In the genomic region with DNA sequence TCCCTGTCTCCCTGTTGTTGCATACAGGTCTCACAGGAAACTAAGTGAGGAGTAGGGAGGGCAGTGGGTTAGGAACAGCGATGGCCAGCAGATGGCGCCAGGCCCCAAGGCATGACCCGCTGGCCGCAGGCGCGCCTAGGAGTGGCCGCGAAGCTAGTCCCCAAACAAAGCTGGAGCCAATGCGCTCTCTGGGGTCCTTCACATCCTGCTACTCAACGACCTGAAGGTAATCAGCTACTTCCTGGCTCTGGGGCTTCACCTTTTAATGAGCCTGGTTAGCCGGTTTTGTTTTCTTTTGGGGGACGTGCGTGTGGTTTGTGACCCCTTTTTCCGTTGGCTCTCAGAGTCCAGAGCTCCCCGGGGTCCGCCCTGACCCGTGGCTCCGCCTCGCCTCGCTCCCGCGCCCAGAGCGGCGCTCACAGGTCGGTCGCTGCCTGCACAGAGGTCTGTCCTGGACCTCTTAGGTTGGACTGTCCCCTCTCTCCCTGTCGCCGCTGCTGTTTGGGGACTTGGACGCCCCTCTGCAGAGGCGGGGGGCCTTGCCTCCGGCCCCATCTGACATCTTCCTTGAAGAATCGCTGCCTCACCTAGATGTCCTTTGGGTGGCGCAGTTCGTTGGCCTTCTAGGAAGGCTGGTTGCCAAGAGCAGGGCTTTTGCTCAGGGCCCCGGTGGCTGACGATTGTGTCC, we compare ENCODE assay signal across 1 cellular context.
TF ChIP-seq lines count a peak whose summit lies in the region.

No MANE protein-coding gene starts in this region.

TF ChIP-seq in WTC11, 78 proteins besides CTCF, POLR2A, EP300 and RAD21 (continued from another document):
- TF ChIP-seq, protein P1, sequence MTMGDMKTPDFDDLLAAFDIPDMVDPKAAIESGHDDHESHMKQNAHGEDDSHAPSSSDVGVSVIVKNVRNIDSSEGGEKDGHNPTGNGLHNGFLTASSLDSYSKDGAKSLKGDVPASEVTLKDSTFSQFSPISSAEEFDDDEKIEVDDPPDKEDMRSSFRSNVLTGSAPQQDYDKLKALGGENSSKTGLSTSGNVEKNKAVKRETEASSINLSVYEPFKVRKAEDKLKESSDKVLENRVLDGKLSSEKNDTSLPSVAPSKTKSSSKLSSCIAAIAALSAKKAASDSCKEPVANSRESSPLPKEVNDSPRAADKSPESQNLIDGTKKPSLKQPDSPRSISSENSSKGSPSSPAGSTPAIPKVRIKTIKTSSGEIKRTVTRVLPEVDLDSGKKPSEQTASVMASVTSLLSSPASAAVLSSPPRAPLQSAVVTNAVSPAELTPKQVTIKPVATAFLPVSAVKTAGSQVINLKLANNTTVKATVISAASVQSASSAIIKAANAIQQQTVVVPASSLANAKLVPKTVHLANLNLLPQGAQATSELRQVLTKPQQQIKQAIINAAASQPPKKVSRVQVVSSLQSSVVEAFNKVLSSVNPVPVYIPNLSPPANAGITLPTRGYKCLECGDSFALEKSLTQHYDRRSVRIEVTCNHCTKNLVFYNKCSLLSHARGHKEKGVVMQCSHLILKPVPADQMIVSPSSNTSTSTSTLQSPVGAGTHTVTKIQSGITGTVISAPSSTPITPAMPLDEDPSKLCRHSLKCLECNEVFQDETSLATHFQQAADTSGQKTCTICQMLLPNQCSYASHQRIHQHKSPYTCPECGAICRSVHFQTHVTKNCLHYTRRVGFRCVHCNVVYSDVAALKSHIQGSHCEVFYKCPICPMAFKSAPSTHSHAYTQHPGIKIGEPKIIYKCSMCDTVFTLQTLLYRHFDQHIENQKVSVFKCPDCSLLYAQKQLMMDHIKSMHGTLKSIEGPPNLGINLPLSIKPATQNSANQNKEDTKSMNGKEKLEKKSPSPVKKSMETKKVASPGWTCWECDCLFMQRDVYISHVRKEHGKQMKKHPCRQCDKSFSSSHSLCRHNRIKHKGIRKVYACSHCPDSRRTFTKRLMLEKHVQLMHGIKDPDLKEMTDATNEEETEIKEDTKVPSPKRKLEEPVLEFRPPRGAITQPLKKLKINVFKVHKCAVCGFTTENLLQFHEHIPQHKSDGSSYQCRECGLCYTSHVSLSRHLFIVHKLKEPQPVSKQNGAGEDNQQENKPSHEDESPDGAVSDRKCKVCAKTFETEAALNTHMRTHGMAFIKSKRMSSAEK (CRISPR knock-in tag; IDR thresholded peaks at IDR 0.05; ENCODE audit: borderline replicate concordance): no peak
- TF ChIP-seq ZNF396 (CRISPR knock-in tag; IDR thresholded peaks at IDR 0.05; ENCODE audit: borderline replicate concordance) (no peak), NFATC4 (CRISPR knock-in tag; IDR thresholded peaks at IDR 0.05) (no peak), MYBL2 (CRISPR knock-in tag; IDR thresholded peaks at IDR 0.05) (no peak), TP53 (CRISPR knock-in tag; IDR thresholded peaks at IDR 0.05) (no peak), ATF1 (CRISPR knock-in tag; IDR thresholded peaks at IDR 0.05) (no peak), ZNF219 (CRISPR knock-in tag; IDR thresholded peaks at IDR 0.05; ENCODE audit: borderline replicate concordance) (no peak), NR2C2 (CRISPR knock-in tag; IDR thresholded peaks at IDR 0.05) (no peak), SMAD3 (CRISPR knock-in tag; IDR thresholded peaks at IDR 0.05; ENCODE audit: borderline replicate concordance) (no peak), TCF7 (CRISPR knock-in tag; IDR thresholded peaks at IDR 0.05; ENCODE audit: low read depth) (no peak), EMX1 (CRISPR knock-in tag; IDR thresholded peaks at IDR 0.05) (no peak), MXD4 (CRISPR knock-in tag; IDR thresholded peaks at IDR 0.05; ENCODE audit: borderline replicate concordance) (no peak), ZNF416 (CRISPR knock-in tag; IDR thresholded peaks at IDR 0.05) (no peak), FOXP1 (CRISPR knock-in tag; IDR thresholded peaks at IDR 0.05; ENCODE audit: borderline replicate concordance) (peak; percentile 44; the same call in 1 of the 2 replicates), KAT7 (CRISPR knock-in tag; IDR thresholded peaks at IDR 0.05; ENCODE audit: borderline replicate concordance) (no peak), TEAD1 (CRISPR knock-in tag; IDR thresholded peaks at IDR 0.05) (0 out of 2 replicates have a peak, but pooled peaks have one; percentile 22), ZNF317 (CRISPR knock-in tag; IDR thresholded peaks at IDR 0.05; ENCODE audit: borderline replicate concordance, low read depth) (no peak), SP1 (CRISPR knock-in tag; conservative IDR thresholded peaks at IDR 0.05) (peak; percentile 55), ZNF423 (CRISPR knock-in tag; IDR thresholded peaks at IDR 0.05) (no peak)
- TF ChIP-seq, protein P2, sequence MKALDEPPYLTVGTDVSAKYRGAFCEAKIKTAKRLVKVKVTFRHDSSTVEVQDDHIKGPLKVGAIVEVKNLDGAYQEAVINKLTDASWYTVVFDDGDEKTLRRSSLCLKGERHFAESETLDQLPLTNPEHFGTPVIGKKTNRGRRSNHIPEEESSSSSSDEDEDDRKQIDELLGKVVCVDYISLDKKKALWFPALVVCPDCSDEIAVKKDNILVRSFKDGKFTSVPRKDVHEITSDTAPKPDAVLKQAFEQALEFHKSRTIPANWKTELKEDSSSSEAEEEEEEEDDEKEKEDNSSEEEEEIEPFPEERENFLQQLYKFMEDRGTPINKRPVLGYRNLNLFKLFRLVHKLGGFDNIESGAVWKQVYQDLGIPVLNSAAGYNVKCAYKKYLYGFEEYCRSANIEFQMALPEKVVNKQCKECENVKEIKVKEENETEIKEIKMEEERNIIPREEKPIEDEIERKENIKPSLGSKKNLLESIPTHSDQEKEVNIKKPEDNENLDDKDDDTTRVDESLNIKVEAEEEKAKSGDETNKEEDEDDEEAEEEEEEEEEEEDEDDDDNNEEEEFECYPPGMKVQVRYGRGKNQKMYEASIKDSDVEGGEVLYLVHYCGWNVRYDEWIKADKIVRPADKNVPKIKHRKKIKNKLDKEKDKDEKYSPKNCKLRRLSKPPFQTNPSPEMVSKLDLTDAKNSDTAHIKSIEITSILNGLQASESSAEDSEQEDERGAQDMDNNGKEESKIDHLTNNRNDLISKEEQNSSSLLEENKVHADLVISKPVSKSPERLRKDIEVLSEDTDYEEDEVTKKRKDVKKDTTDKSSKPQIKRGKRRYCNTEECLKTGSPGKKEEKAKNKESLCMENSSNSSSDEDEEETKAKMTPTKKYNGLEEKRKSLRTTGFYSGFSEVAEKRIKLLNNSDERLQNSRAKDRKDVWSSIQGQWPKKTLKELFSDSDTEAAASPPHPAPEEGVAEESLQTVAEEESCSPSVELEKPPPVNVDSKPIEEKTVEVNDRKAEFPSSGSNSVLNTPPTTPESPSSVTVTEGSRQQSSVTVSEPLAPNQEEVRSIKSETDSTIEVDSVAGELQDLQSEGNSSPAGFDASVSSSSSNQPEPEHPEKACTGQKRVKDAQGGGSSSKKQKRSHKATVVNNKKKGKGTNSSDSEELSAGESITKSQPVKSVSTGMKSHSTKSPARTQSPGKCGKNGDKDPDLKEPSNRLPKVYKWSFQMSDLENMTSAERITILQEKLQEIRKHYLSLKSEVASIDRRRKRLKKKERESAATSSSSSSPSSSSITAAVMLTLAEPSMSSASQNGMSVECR (CRISPR knock-in tag; IDR thresholded peaks at IDR 0.05; ENCODE audit: borderline replicate concordance): no peak; the same call in 1 of the 2 replicates
- TF ChIP-seq, protein P3, sequence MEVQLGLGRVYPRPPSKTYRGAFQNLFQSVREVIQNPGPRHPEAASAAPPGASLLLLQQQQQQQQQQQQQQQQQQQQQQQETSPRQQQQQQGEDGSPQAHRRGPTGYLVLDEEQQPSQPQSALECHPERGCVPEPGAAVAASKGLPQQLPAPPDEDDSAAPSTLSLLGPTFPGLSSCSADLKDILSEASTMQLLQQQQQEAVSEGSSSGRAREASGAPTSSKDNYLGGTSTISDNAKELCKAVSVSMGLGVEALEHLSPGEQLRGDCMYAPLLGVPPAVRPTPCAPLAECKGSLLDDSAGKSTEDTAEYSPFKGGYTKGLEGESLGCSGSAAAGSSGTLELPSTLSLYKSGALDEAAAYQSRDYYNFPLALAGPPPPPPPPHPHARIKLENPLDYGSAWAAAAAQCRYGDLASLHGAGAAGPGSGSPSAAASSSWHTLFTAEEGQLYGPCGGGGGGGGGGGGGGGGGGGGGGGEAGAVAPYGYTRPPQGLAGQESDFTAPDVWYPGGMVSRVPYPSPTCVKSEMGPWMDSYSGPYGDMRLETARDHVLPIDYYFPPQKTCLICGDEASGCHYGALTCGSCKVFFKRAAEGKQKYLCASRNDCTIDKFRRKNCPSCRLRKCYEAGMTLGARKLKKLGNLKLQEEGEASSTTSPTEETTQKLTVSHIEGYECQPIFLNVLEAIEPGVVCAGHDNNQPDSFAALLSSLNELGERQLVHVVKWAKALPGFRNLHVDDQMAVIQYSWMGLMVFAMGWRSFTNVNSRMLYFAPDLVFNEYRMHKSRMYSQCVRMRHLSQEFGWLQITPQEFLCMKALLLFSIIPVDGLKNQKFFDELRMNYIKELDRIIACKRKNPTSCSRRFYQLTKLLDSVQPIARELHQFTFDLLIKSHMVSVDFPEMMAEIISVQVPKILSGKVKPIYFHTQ (CRISPR knock-in tag; IDR thresholded peaks at IDR 0.05): no peak
- TF ChIP-seq, protein P4, sequence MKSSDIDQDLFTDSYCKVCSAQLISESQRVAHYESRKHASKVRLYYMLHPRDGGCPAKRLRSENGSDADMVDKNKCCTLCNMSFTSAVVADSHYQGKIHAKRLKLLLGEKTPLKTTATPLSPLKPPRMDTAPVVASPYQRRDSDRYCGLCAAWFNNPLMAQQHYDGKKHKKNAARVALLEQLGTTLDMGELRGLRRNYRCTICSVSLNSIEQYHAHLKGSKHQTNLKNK (CRISPR knock-in tag; IDR thresholded peaks at IDR 0.05): no peak
- TF ChIP-seq, protein P5, sequence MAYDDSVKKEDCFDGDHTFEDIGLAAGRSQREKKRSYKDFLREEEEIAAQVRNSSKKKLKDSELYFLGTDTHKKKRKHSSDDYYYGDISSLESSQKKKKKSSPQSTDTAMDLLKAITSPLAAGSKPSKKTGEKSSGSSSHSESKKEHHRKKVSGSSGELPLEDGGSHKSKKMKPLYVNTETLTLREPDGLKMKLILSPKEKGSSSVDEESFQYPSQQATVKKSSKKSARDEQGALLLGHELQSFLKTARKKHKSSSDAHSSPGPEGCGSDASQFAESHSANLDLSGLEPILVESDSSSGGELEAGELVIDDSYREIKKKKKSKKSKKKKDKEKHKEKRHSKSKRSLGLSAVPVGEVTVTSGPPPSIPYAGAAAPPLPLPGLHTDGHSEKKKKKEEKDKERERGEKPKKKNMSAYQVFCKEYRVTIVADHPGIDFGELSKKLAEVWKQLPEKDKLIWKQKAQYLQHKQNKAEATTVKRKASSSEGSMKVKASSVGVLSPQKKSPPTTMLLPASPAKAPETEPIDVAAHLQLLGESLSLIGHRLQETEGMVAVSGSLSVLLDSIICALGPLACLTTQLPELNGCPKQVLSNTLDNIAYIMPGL (CRISPR knock-in tag; IDR thresholded peaks at IDR 0.05): peak; percentile 93
- TF ChIP-seq, protein P6, sequence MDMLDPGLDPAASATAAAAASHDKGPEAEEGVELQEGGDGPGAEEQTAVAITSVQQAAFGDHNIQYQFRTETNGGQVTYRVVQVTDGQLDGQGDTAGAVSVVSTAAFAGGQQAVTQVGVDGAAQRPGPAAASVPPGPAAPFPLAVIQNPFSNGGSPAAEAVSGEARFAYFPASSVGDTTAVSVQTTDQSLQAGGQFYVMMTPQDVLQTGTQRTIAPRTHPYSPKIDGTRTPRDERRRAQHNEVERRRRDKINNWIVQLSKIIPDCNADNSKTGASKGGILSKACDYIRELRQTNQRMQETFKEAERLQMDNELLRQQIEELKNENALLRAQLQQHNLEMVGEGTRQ (CRISPR knock-in tag; IDR thresholded peaks at IDR 0.05): no peak
- TF ChIP-seq, protein P7, sequence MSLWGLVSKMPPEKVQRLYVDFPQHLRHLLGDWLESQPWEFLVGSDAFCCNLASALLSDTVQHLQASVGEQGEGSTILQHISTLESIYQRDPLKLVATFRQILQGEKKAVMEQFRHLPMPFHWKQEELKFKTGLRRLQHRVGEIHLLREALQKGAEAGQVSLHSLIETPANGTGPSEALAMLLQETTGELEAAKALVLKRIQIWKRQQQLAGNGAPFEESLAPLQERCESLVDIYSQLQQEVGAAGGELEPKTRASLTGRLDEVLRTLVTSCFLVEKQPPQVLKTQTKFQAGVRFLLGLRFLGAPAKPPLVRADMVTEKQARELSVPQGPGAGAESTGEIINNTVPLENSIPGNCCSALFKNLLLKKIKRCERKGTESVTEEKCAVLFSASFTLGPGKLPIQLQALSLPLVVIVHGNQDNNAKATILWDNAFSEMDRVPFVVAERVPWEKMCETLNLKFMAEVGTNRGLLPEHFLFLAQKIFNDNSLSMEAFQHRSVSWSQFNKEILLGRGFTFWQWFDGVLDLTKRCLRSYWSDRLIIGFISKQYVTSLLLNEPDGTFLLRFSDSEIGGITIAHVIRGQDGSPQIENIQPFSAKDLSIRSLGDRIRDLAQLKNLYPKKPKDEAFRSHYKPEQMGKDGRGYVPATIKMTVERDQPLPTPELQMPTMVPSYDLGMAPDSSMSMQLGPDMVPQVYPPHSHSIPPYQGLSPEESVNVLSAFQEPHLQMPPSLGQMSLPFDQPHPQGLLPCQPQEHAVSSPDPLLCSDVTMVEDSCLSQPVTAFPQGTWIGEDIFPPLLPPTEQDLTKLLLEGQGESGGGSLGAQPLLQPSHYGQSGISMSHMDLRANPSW (CRISPR knock-in tag; conservative IDR thresholded peaks at IDR 0.05; ENCODE audit: low read depth): no peak
- TF ChIP-seq, protein P8, sequence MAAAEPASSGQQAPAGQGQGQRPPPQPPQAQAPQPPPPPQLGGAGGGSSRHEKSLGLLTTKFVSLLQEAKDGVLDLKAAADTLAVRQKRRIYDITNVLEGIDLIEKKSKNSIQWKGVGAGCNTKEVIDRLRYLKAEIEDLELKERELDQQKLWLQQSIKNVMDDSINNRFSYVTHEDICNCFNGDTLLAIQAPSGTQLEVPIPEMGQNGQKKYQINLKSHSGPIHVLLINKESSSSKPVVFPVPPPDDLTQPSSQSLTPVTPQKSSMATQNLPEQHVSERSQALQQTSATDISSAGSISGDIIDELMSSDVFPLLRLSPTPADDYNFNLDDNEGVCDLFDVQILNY (CRISPR knock-in tag; IDR thresholded peaks at IDR 0.05): no peak
- TF ChIP-seq, protein P9, sequence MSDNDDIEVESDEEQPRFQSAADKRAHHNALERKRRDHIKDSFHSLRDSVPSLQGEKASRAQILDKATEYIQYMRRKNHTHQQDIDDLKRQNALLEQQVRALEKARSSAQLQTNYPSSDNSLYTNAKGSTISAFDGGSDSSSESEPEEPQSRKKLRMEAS (CRISPR knock-in tag; IDR thresholded peaks at IDR 0.05): peak; percentile 69; the same call in 1 of the 2 replicates
- TF ChIP-seq, protein P10, sequence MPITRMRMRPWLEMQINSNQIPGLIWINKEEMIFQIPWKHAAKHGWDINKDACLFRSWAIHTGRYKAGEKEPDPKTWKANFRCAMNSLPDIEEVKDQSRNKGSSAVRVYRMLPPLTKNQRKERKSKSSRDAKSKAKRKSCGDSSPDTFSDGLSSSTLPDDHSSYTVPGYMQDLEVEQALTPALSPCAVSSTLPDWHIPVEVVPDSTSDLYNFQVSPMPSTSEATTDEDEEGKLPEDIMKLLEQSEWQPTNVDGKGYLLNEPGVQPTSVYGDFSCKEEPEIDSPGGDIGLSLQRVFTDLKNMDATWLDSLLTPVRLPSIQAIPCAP (CRISPR knock-in tag; IDR thresholded peaks at IDR 0.05): no peak
TF ChIP-seq in WTC11: peak in this region for 7.
